ENCODE assay signal across 8 cellular contexts in genomic region chr2:19989681-19990415, GRCh38. TPM values are rescaled to one million over a fixed set of nuclear protein-coding genes. Genes with fewer than 3 reads are reported as not detected.
DNase-seq lines count a peak whose midpoint lies in the region; ATAC-seq and TF ChIP-seq lines count a peak whose summit lies in the region.

Gene WDR35, minus strand, starts transcription at chr2:19990105. Its CDS starts 90 bp downstream, at chr2:19990015.

- H3K4me1 ChIP-seq in BE2C (no peaks in the 10 kb centered on the region), colonic mucosa (no peaks in the 10 kb centered on the region)

- H3K36me3 ChIP-seq in BE2C: peaks cover 4% of the 10 kb centered on the region
- no peaks in the 10 kb centered on the region for H3K36me3 ChIP-seq in colonic mucosa

- peak; percentile 97 for ATAC-seq in HG03432 (IDR thresholded peaks at IDR 0.05; ENCODE audit: unreplicated experiment)

- TF ChIP-seq CTCF in BE2C (IDR thresholded peaks at IDR 0.05; ENCODE audit: low read depth, low read length) (no peak), colonic mucosa (IDR thresholded peaks at IDR 0.05) (no peak)

- peak; percentile 96 for DNase-seq in BE2C
- DNase-seq in GM19238 (ENCODE audit: insufficient read length, low spot score): peak; percentile 93
- peak; percentile 92 for DNase-seq in NCI-H510A (lab: John Stamatoyannopoulos, UW)
- DNase-seq in activated CD4-positive, alpha-beta T cell treated with anti-CD3 and anti-CD28 coated beads for 48 hours: peak; percentile 94
- peak; percentile 94 for DNase-seq in colonic mucosa
- peak; percentile 97 for DNase-seq in left kidney (ENCODE audit: low read depth, low spot score)
- peak; percentile 91 for DNase-seq in stimulated activated CD4-positive, alpha-beta T cell treated with anti-CD3 and anti-CD28 coated beads, Interleukin-1b, Interleukin-23, amount 100 ng/mL, for 48 hours

- peak within 1 kb of the TSS; percentile 92 for H3K4me3 ChIP-seq in BE2C (ENCODE audit: low read depth, low read length)
- peak within 1 kb of the TSS; percentile 65 for H3K4me3 ChIP-seq in colonic mucosa

- H3K27ac ChIP-seq in colonic mucosa: no peak within 1 kb of the TSS

- H3K9ac ChIP-seq in colonic mucosa (ENCODE audit: low read depth in 2 of 2, low read length in 2 of 2): peak within 1 kb of the TSS; percentile 36 to 45

- no peaks in the 10 kb centered on the region for H3K27me3 ChIP-seq in BE2C
- H3K27me3 ChIP-seq in colonic mucosa: no peaks in the 10 kb centered on the region

- intact Hi-C loops in colonic mucosa (cut with DNase I): no loop called here

- H3K9me3 ChIP-seq in BE2C (no peaks in the 10 kb centered on the region), colonic mucosa (no peaks in the 10 kb centered on the region)

RNA-seq across cellular contexts. Expression of gene WDR35, which starts in this region (rescaled TPM):
- 17.8 TPM for polyA plus RNA-seq in BE2C (2012; ENCODE audit: insufficient read depth, insufficient read length, low read depth)
- total RNA-seq in colonic mucosa: 1 to 10 TPM; 1.7 to 2.2 TPM
